ENCODE assay signal across 28 cellular contexts in the genomic region with DNA sequence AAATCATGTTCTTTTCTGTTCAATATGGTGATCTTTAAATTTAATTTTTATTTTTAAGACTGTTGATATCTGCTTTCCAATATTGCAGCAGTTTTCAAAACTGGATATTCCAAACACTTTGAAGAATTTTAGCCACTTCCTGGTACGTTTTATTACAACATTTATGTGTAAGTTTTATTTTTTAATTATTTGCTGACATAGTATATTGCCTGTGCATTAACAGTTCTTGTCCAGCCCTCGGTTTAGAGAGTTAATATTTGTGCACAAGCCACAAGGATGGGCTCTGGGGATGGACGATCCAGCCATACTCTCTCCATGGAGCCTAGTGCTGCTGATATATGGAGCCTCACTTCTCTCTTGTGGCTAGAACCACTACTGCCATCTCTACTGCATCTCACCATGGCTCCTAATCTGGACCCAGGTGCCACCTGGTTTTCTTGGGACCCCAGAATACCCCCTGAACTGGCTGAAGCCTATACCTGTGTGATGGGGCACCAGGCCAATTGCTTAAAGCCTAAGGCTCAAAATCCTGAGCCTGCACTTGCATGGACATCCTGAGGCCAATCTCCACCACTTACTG.
"Had no signal": no experiment of that assay in that cellular context is flagged by ENCODE, and none has a peak within 500 bp of the region (broad histone marks: within the 10 kb centered on the region; RNA-seq: fewer than 3 reads in every experiment).

No MANE protein-coding gene starts in this region.

- H3K27ac Mint-ChIP-seq: activated CD4-positive, alpha-beta T cell treated with anti-CD3 and anti-CD28 coated beads for 36 hours; activated CD4-positive, alpha-beta T cell treated with anti-CD3 and anti-CD28 coated beads, Interleukin-2, amount 10 ng/mL, durations not matched to agents 7 days and 5 days; activated CD8-positive, alpha-beta T cell treated with anti-CD3 and anti-CD28 coated beads, Interleukin-2, amount 10 ng/mL, durations not matched to agents 7 days and 5 days; activated naive CD4-positive, alpha-beta T cell treated with anti-CD3 and anti-CD28 coated beads, Interleukin-2, amount 50 U/mL, for 24 hours; activated naive CD8-positive, alpha-beta T cell treated with anti-CD3 and anti-CD28 coated beads, Interleukin-2, amount 10 ng/mL, durations not matched to agents 7 days and 5 days; activated T-cell treated with anti-CD3 and anti-CD28 coated beads, Interleukin-2, amount 50 U/mL, for 24 hours; activated T-helper 2 cell treated with anti-CD3 and anti-CD28 coated beads, Interferon-gamma antibody, Interleukin-2, Interleukin-4, amounts not matched to agents 10 μg/mL and 5 μg/mL and 100 μg/mL, durations not matched to agents 14 hours and 24 hours and 36 hours; WTC11 had no signal

- H3K9me3 ChIP-seq: body of pancreas, breast epithelium, MG63, SJCRH30 had no signal

- H3K36me3 Mint-ChIP-seq: activated naive CD4-positive, alpha-beta T cell treated with anti-CD3 and anti-CD28 coated beads, Interleukin-2, amount 50 U/mL, for 24 hours; activated naive CD8-positive, alpha-beta T cell treated with anti-CD3 and anti-CD28 coated beads, Interleukin-2, amount 10 ng/mL, durations not matched to agents 7 days and 5 days; WTC11 had no signal

- H3K27ac ChIP-seq: body of pancreas, breast epithelium, SJCRH30, SK-N-MC had no signal

- H3K9me3 Mint-ChIP-seq: activated CD4-positive, alpha-beta T cell treated with anti-CD3 and anti-CD28 coated beads, Interleukin-2, amount 10 ng/mL, durations not matched to agents 7 days and 5 days; activated naive CD4-positive, alpha-beta T cell treated with anti-CD3 and anti-CD28 coated beads, Interleukin-2, amount 50 U/mL, for 24 hours; activated naive CD8-positive, alpha-beta T cell treated with anti-CD3 and anti-CD28 coated beads, Interleukin-2, amount 10 ng/mL, durations not matched to agents 7 days and 5 days; activated T-cell treated with anti-CD3 and anti-CD28 coated beads, Interleukin-2, amount 50 U/mL, for 24 hours; activated T-helper 2 cell treated with anti-CD3 and anti-CD28 coated beads, Interferon-gamma antibody, Interleukin-2, Interleukin-4, amounts not matched to agents 10 μg/mL and 5 μg/mL and 100 μg/mL, durations not matched to agents 14 hours and 24 hours and 36 hours; WTC11 had no signal

- H3K36me3 ChIP-seq: breast epithelium, MG63, SJCRH30 had no signal

- H3K4me3 Mint-ChIP-seq: activated CD4-positive, alpha-beta T cell treated with anti-CD3 and anti-CD28 coated beads for 36 hours; activated CD4-positive, alpha-beta T cell treated with anti-CD3 and anti-CD28 coated beads, Interleukin-2, amount 10 ng/mL, durations not matched to agents 7 days and 5 days; activated CD8-positive, alpha-beta T cell treated with anti-CD3 and anti-CD28 coated beads, Interleukin-2, amount 10 ng/mL, durations not matched to agents 7 days and 5 days; activated naive CD4-positive, alpha-beta T cell treated with anti-CD3 and anti-CD28 coated beads, Interleukin-2, amount 50 U/mL, for 24 hours; activated naive CD8-positive, alpha-beta T cell treated with anti-CD3 and anti-CD28 coated beads, Interleukin-2, amount 10 ng/mL, durations not matched to agents 7 days and 5 days; activated T-cell treated with anti-CD3 and anti-CD28 coated beads, Interleukin-2, amount 50 U/mL, for 24 hours; WTC11 had no signal

- H3K27me3 Mint-ChIP-seq: activated CD4-positive, alpha-beta T cell treated with anti-CD3 and anti-CD28 coated beads for 36 hours; activated CD4-positive, alpha-beta T cell treated with anti-CD3 and anti-CD28 coated beads, Interleukin-2, amount 10 ng/mL, durations not matched to agents 7 days and 5 days; activated naive CD4-positive, alpha-beta T cell treated with anti-CD3 and anti-CD28 coated beads, Interleukin-2, amount 50 U/mL, for 24 hours; activated naive CD8-positive, alpha-beta T cell treated with anti-CD3 and anti-CD28 coated beads, Interleukin-2, amount 10 ng/mL, durations not matched to agents 7 days and 5 days; activated T-cell treated with anti-CD3 and anti-CD28 coated beads, Interleukin-2, amount 50 U/mL, for 24 hours had no signal

- H3K4me1 ChIP-seq: body of pancreas, breast epithelium had no signal

- H3K4me1 Mint-ChIP-seq: activated CD4-positive, alpha-beta T cell treated with anti-CD3 and anti-CD28 coated beads for 36 hours; activated CD4-positive, alpha-beta T cell treated with anti-CD3 and anti-CD28 coated beads, Interleukin-2, amount 10 ng/mL, durations not matched to agents 7 days and 5 days; activated naive CD4-positive, alpha-beta T cell treated with anti-CD3 and anti-CD28 coated beads, Interleukin-2, amount 50 U/mL, for 24 hours; activated naive CD8-positive, alpha-beta T cell treated with anti-CD3 and anti-CD28 coated beads, Interleukin-2, amount 10 ng/mL, durations not matched to agents 7 days and 5 days had no signal

- ATAC-seq: activated CD4-positive, alpha-beta T cell treated with anti-CD3 and anti-CD28 coated beads for 36 hours; activated CD4-positive, CD25-positive, alpha-beta regulatory T cell treated with anti-CD3 and anti-CD28 coated beads, Interleukin-2, amount 50 U/mL, for 24 hours; activated CD8-positive, alpha-beta T cell treated with anti-CD3 and anti-CD28 coated beads, Interleukin-2, amount 10 ng/mL, durations not matched to agents 7 days and 5 days; body of pancreas; Panc1; WTC11 had no signal

- H3K27me3 ChIP-seq: body of pancreas, breast epithelium, MG63, SJCRH30 had no signal

- DNase-seq: activated CD4-positive, alpha-beta T cell treated with anti-CD3 and anti-CD28 coated beads for 36 hours; activated CD4-positive, alpha-beta T cell treated with anti-CD3 and anti-CD28 coated beads, Interleukin-2, amount 10 ng/mL, durations not matched to agents 7 days and 5 days; activated CD4-positive, alpha-beta T cell treated with anti-CD3 and anti-CD28 coated beads, Interleukin-2, amount 50 U/mL, for 48 hours; activated CD8-positive, alpha-beta T cell treated with anti-CD3 and anti-CD28 coated beads, Interleukin-2, amount 10 ng/mL, durations not matched to agents 7 days and 5 days; activated gamma-delta T cell; activated naive CD4-positive, alpha-beta T cell treated with Interleukin-2 at 50 U/mL for 16 hours; activated naive CD8-positive, alpha-beta T cell treated with anti-CD3 and anti-CD28 coated beads, Interleukin-2, amount 10 ng/mL, durations not matched to agents 7 days and 5 days; activated T-cell treated with anti-CD3 and anti-CD28 coated beads, Interleukin-2, amount 50 U/mL, for 24 hours; amygdala; body of pancreas; MG63; NCI-H1048; NCI-H1436 treated with DMSO at 0.1 percent for 48 hours; NCI-H187 treated with DMSO at 0.1 percent for 48 hours; NCI-H2081; NCI-H226; NCI-H446 treated with DMSO at 0.1 percent for 48 hours; NCI-H524; SHP77; SJCRH30; T1000 had no signal

- H3K4me3 ChIP-seq: body of pancreas, breast epithelium, MG63, SJCRH30, SK-N-MC had no signal
